ENCODE assay signal across 12 cellular contexts in the genomic region with DNA sequence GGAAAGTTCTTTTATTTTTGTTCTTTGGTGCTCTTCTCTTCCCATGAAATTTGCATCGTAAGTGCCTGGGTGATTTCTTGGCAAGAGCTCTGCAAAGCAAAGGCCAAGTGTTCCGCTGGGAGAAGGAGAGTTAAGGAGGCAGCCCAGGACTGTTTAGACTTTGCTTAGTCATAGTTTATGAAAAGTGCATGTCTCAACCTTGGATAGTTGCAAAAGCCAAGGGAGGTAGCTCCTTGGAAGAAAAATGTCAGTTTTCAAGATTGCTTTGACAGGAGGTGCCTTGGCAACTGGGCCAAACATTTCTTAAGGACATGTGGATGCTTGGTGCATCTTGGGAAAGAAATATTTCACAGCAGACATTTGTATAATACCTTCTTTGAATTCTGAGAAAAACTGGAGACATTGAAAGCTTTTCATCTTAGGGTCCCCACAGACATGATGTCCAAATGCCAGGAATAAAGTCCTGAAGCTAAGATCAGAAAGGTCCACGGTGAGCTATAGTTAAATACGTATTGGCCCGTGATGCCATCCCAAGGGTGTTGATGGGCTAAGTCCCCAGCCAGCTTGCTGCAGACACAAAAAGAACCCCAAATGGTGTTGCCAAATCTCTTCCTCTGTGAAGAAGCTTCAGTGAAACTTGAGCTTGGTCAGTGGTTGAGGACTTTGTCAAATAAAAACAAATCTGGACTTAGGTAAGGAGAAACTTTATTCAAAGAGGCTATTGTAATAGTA.
DNase-seq lines count a peak whose midpoint lies in the region; ATAC-seq and TF ChIP-seq lines count a peak whose summit lies in the region.
"Had no signal": no experiment of that assay in that cellular context is flagged by ENCODE, and none has a peak within 500 bp of the region (broad histone marks: within the 10 kb centered on the region; RNA-seq: fewer than 3 reads in every experiment).

No MANE protein-coding gene starts in this region.

- no peak overlapping the region for H3K4me3 ChIP-seq in AG10803 (ENCODE audit: low read length)

- ATAC-seq in GM21390 (IDR thresholded peaks at IDR 0.05; ENCODE audit: unreplicated experiment) (no peak), GM18907 (IDR thresholded peaks at IDR 0.05; ENCODE audit: unreplicated experiment) (no peak)
- ATAC-seq in activated naive CD4-positive, alpha-beta T cell treated with anti-CD3 and anti-CD28 coated beads, Interleukin-2, amount 50 U/mL, for 72 hours = no peak
- ATAC-seq: activated CD4-positive, alpha-beta T cell treated with anti-CD3 and anti-CD28 coated beads for 36 hours had no signal

- TF ChIP-seq CTCF in AG10803 (conservative IDR thresholded peaks at IDR 0.05; ENCODE audit: low read length) = no peak

- peaks cover 7 to 8% of the 10 kb centered on the region in 2 donors for H3K9me3 Mint-ChIP-seq in activated naive CD4-positive, alpha-beta T cell treated with anti-CD3 and anti-CD28 coated beads, Interleukin-2, amount 50 U/mL, for 72 hours

- no peak overlapping the region for H3K27ac Mint-ChIP-seq in activated naive CD4-positive, alpha-beta T cell treated with anti-CD3 and anti-CD28 coated beads, Interleukin-2, amount 50 U/mL, for 72 hours
- H3K27ac Mint-ChIP-seq: activated CD4-positive, alpha-beta T cell treated with anti-CD3 and anti-CD28 coated beads for 36 hours; IgD-negative memory B cell; progenitor cell of endocrine pancreas had no signal

- no peaks in the 10 kb centered on the region for H3K36me3 Mint-ChIP-seq in activated naive CD4-positive, alpha-beta T cell treated with anti-CD3 and anti-CD28 coated beads, Interleukin-2, amount 50 U/mL, for 72 hours
- H3K36me3 Mint-ChIP-seq: IgD-negative memory B cell had no signal

- peak; percentile 94 for DNase-seq in AG10803 (ENCODE audit: low read depth)
- peak; percentile 89 for DNase-seq in RPMI7951 (ENCODE audit: low read depth)
- DNase-seq in fibroblast of the conjunctiva (ENCODE audit: low read depth) = peak; percentile 56
- peak; percentile 42 for DNase-seq in pons (ENCODE audit: low spot score)
- no peak for DNase-seq in activated naive CD4-positive, alpha-beta T cell treated with anti-CD3 and anti-CD28 coated beads, Interleukin-2, amount 50 U/mL, for 72 hours (ENCODE audit: low spot score in 2 of 2)
- DNase-seq in stimulated activated CD4-positive, alpha-beta T cell treated with anti-CD3 and anti-CD28 coated beads, Interleukin-12 subunit alpha, Interleukin-12 subunit beta, amount 100 ng/mL, for 4 hours = no peak
- DNase-seq: activated CD4-positive, alpha-beta T cell treated with anti-CD3 and anti-CD28 coated beads for 36 hours; Calu3 had no signal

Comparison
In these comparisons a context has a peak if more than half of its experiments do, and no peak if none do; other contexts are left out.
1. DNase-seq: peak in AG10803 (single experiment), RPMI7951 (single experiment), fibroblast of the conjunctiva (single experiment) and pons (single experiment); none in activated naive CD4-positive, alpha-beta T cell treated with anti-CD3 and anti-CD28 coated beads, Interleukin-2, amount 50 U/mL, for 72 hours (0 of 2) and stimulated activated CD4-positive, alpha-beta T cell treated with anti-CD3 and anti-CD28 coated beads, Interleukin-12 subunit alpha, Interleukin-12 subunit beta, amount 100 ng/mL, for 4 hours (single experiment).